ENCODE assay signal across 23 cellular contexts in the genomic region with DNA sequence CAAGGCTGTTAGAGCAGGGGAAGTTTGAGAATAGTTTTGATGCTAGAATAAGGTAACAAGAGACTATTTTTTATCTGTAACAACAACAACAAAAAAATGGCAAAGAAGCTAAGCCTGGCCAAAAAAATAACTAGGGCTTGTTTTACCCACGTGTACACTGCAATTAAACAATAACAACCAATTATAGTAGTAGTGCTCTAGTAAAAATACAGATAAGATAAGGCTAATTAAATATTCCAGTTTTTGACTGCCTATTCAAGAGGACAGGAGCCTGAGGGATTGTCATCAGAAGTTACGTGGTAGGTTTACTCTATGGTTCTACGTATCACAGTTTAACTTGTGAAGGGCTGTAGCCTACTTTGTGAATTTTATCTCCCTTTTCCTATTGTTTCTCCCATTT. TPM values are rescaled to one million over a fixed set of nuclear protein-coding genes. Genes with fewer than 3 reads are reported as not detected.
A peak's percentile ranks its signal among the peaks of the same experiment; 100 is the strongest.
DNase-seq lines count a peak whose midpoint lies in the region; ATAC-seq and TF ChIP-seq lines count a peak whose summit lies in the region.
"Had no signal": no experiment of that assay in that cellular context is flagged by ENCODE, and none has a peak within 500 bp of the region (broad histone marks: within the 10 kb centered on the region; RNA-seq: fewer than 3 reads in every experiment).

No MANE protein-coding gene starts in this region.

- peaks cover 4 to 9% (median 6%) of the 10 kb centered on the region in 3 donors for H3K4me1 Mint-ChIP-seq in CD8-positive, alpha-beta memory T cell

- H3K4me3 Mint-ChIP-seq in CD8-positive, alpha-beta memory T cell = no peak overlapping the region

- H3K4me3 ChIP-seq in CD8-positive, alpha-beta memory T cell (ENCODE audit: low read length) = no peak overlapping the region
- H3K4me3 ChIP-seq in SK-N-MC (no peak overlapping the region), fibroblast of the aortic adventitia (ENCODE audit: low read depth, low read length) (no peak overlapping the region)
- H3K4me3 ChIP-seq: MG63 had no signal

- CTCF ChIA-PET in CD8-positive, alpha-beta memory T cell (lab: Charles Lee) = interaction anchor here (0.5 to 6.6 kb wide), 11 partner anchors 17 to 339 kb away, joined by 3 to 108 read pairs (median 7); no protein-coding TSS in a partner anchor

- no peak for ATAC-seq in GM21825 (IDR thresholded peaks at IDR 0.05; ENCODE audit: unreplicated experiment)

- H3K9ac ChIP-seq in SK-N-MC (ENCODE audit: insufficient read length) = no peak overlapping the region

- no peaks in the 10 kb centered on the region for H3K27me3 Mint-ChIP-seq in CD8-positive, alpha-beta memory T cell

- peaks cover 32% of the 10 kb centered on the region for H3K4me1 ChIP-seq in CD8-positive, alpha-beta memory T cell (ENCODE audit: insufficient read depth, low read length)

- H3K27ac ChIP-seq in 22Rv1 (peak overlapping the region; percentile 24), SK-N-MC (peak overlapping the region; percentile 76)
- H3K27ac ChIP-seq in CD8-positive, alpha-beta memory T cell (ENCODE audit: low read depth, low read length) = no peak overlapping the region
- H3K27ac ChIP-seq: RWPE1 had no signal

- H3K36me3 Mint-ChIP-seq in CD8-positive, alpha-beta memory T cell = peaks cover 16 to 36% (median 18%) of the 10 kb centered on the region in 3 donors

- no peaks in the 10 kb centered on the region for H3K9me3 Mint-ChIP-seq in CD8-positive, alpha-beta memory T cell

- no peaks in the 10 kb centered on the region for H3K9me3 ChIP-seq in CD8-positive, alpha-beta memory T cell (ENCODE audit: low read length)
- H3K9me3 ChIP-seq in SK-N-MC (ENCODE audit: low read depth, low read length) = no peaks in the 10 kb centered on the region
- H3K9me3 ChIP-seq: MG63 had no signal

- H3K27me3 ChIP-seq in CD8-positive, alpha-beta memory T cell (ENCODE audit: insufficient read depth, low read length, poor library complexity, severe bottlenecking) = no peaks in the 10 kb centered on the region
- H3K27me3 ChIP-seq: MG63 had no signal

- no peak for DNase-seq in CD8-positive, alpha-beta memory T cell
- DNase-seq in SK-N-MC (ENCODE audit: low read depth, low spot score) = no peak
- DNase-seq in fibroblast of the aortic adventitia (ENCODE audit: low read depth) = peak; percentile 12
- no peak for DNase-seq in NK-92 (lab: John Stamatoyannopoulos, UW; ENCODE audit: unreplicated experiment)
- DNase-seq in NCI-H2196 (lab: John Stamatoyannopoulos, UW; ENCODE audit: unreplicated experiment) = no peak
- no peak for DNase-seq in activated CD4-positive, CD25-positive, alpha-beta regulatory T cell (lab: John Stamatoyannopoulos, UW)
- DNase-seq: C1 segment of cervical spinal cord, Calu3, DMS79 treated with DMSO at 0.1 percent for 48 hours, GOT3, HCEC 1CT, KG1, MG63, NCI-H1105 treated with DMSO at 0.1 percent for 48 hours, NCI-H146, NCI-H2029, NCI-H446 treated with DMSO at 0.1 percent for 48 hours, NCI-H526, SHP77, SW 1271 had no signal

- H3K27ac Mint-ChIP-seq in CD8-positive, alpha-beta memory T cell = peak overlapping the region in 6 of 8 donors; percentile 18 to 74 (median 56)

- peaks cover 27% of the 10 kb centered on the region for H3K36me3 ChIP-seq in CD8-positive, alpha-beta memory T cell (ENCODE audit: insufficient read depth, low read length)
- peaks cover 19% of the 10 kb centered on the region for H3K36me3 ChIP-seq in SK-N-MC (ENCODE audit: insufficient read depth, low read length)
- H3K36me3 ChIP-seq: MG63 had no signal

- POLR2A ChIA-PET in CD8-positive, alpha-beta memory T cell (lab: Charles Lee) = interaction anchor here (1.1 to 2.6 kb wide), 2 partner anchors 29 to 87 kb away, joined by 6 to 19 read pairs; a partner anchor contains a TSS

- TF ChIP-seq CTCF in 22Rv1 (IDR thresholded peaks at IDR 0.05) (no peak), fibroblast of the aortic adventitia (IDR thresholded peaks at IDR 0.05; ENCODE audit: insufficient read depth, low read length) (no peak)

RNA-seq across cellular contexts. Expression of a gene that starts 29.2 kb away (rescaled TPM):
- total RNA-seq in CD8-positive, alpha-beta memory T cell = 10 to 100 TPM; 57.0 to 58.0 TPM
- polyA plus RNA-seq in CD8-positive, alpha-beta memory T cell = 68.4 TPM
- total RNA-seq in fibroblast of the aortic adventitia (ENCODE audit: low replicate concordance) = 18.2 and 44.8 TPM in 2 replicates
